8 cellular contexts compared by ENCODE assay signal in genomic region chr7:157851501-157852067, GRCh38.
DNase-seq lines count a peak whose midpoint lies in the region; ATAC-seq, FAIRE-seq and TF ChIP-seq lines count a peak whose summit lies in the region.

No MANE protein-coding gene starts in this region.

- peak overlapping the region; percentile 32 for H3K4me3 ChIP-seq in lower lobe of right lung

- no peaks in the 10 kb centered on the region for H3K9me3 ChIP-seq in lower lobe of right lung

- POLR2A ChIA-PET in RWPE1 (lab: Yijun Ruan, JAX; ENCODE audit: low non-redundant PET): no interaction called here

- no peaks in the 10 kb centered on the region for H3K36me3 ChIP-seq in lower lobe of right lung

- TF ChIP-seq CTCF in RWPE1 (conservative IDR thresholded peaks at IDR 0.05; ENCODE audit: low read depth): no peak
- no peak for TF ChIP-seq CTCF in lower lobe of right lung (IDR thresholded peaks at IDR 0.05)

- peak; percentile 73 for ATAC-seq in lower lobe of right lung
- ATAC-seq in HG02610 (IDR thresholded peaks at IDR 0.05; ENCODE audit: unreplicated experiment): no peak
- ATAC-seq in HG03280 (IDR thresholded peaks at IDR 0.05; ENCODE audit: unreplicated experiment): no peak

- no peak for FAIRE-seq in H54 (lab: Jason Lieb, UNC)

- intact Hi-C loops in lower lobe of right lung (cut with DNase I): no loop called here

- TF ChIP-seq POLR2A in H54 (IDR thresholded peaks at IDR 0.05; ENCODE audit: low read depth, low read length): peak; percentile 56; the same call in 1 of the 2 replicates

- DNase-seq in H54 (ENCODE audit: insufficient read length, low spot score): peak; percentile 65
- DNase-seq in RWPE1 (ENCODE audit: low spot score): peak; percentile 28
- peak; percentile 30 to 72 (median 52) for DNase-seq in activated naive CD4-positive, alpha-beta T cell (lab: John Stamatoyannopoulos, UW)
- DNase-seq in lower lobe of right lung: peak; percentile 89
- peak; percentile 38 for DNase-seq in stimulated activated CD8-positive, alpha-beta memory T cell treated with anti-CD3 and anti-CD28 coated beads, Interleukin-12 subunit alpha, Interleukin-12 subunit beta, amount 100 ng/mL, for 4 hours (ENCODE audit: low read depth)
- DNase-seq in D341Med (ENCODE audit: low spot score): no peak

- H3K4me1 ChIP-seq in lower lobe of right lung: peaks cover 5% of the 10 kb centered on the region

- H3K27ac ChIP-seq in RWPE1 (no peak overlapping the region), lower lobe of right lung (peak overlapping the region; percentile 46)

- H3K27me3 ChIP-seq in lower lobe of right lung (ENCODE audit: low read depth): peaks cover 11% of the 10 kb centered on the region

- CTCF ChIA-PET in RWPE1 (lab: Yijun Ruan, JAX): interaction anchor here (0.7 kb wide), 1 partner anchor 161 kb away, joined by 3 read pairs; no protein-coding TSS in a partner anchor

Comparison
In these comparisons a context has a peak if more than half of its experiments do, and no peak if none do; other contexts are left out.
1. ATAC-seq: peak in lower lobe of right lung (2 of 2); none in HG02610 (single experiment) and HG03280 (single experiment).